ENCODE assay signal across 1 cellular context in the genomic region with DNA sequence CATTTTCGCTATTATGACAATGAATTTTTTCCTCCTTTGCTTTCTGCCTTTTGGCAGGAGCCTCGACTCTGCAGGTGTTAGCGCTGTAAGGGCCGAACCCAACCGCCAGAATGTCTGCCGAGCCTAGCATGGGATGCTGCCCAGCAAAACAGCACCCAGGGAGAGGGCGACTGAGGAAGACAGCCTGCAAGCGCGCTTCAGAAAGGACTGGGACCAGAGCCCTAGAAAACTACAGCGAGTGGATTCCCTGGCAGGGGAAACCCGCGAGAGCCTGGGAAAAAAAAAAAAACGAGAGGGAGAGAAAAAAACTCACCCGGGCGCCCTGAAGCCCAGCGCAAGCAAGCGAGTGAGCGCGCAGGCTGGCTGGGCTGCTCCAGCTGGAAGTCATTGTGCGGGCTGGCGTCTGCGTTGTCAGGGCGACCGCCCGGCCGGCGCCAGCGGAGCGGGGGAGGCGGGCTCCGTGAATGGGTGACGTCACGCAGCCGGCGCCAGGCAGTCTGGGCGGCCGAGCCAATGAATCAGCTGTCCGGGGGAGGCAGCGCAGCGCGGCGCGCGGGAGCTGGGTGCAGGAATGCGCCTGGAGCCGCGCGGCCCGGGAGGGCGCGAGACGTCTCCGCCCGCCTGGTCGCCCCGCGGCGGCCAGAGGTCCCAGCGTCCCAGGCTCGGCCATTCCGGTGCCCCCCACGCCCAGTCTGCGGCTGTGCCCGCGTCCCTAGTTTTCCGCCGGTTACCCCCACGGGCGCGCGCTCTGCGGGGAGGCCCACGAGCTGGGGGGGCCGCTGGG.
A peak's percentile ranks its signal among the peaks of the same experiment; 100 is the strongest.
TF ChIP-seq lines count a peak whose summit lies in the region.

No MANE protein-coding gene starts in this region.

TF ChIP-seq in HepG2, 621 proteins besides CTCF, POLR2A, EP300 and RAD21 (continued from another document and continues in another):
- TF ChIP-seq ZFP41 (CRISPR knock-in tag; IDR thresholded peaks at IDR 0.05; ENCODE audit: borderline replicate concordance) (no peak; the same call in 1 of the 2 replicates), ZNF672 (CRISPR knock-in tag; IDR thresholded peaks at IDR 0.05) (no peak), ZNF713 (CRISPR knock-in tag; IDR thresholded peaks at IDR 0.05) (no peak), ZNF644 (CRISPR knock-in tag; IDR thresholded peaks at IDR 0.05; ENCODE audit: low read depth) (no peak; the same call in 1 of the 2 replicates), TBX2 (CRISPR knock-in tag; IDR thresholded peaks at IDR 0.05; ENCODE audit: borderline replicate concordance) (peak; percentile 86), ZSCAN25 (CRISPR knock-in tag; IDR thresholded peaks at IDR 0.05) (no peak), RFX1 (IDR thresholded peaks at IDR 0.05) (peak; percentile 100), ZNF550 (CRISPR knock-in tag; IDR thresholded peaks at IDR 0.05; ENCODE audit: borderline replicate concordance) (0 out of 2 replicates have a peak, but pooled peaks have one; percentile 48), ZNF367 (CRISPR knock-in tag; IDR thresholded peaks at IDR 0.05; ENCODE audit: borderline replicate concordance) (peak; percentile 68; the same call in 1 of the 2 replicates), KDM3A (CRISPR knock-in tag; IDR thresholded peaks at IDR 0.05; ENCODE audit: low read depth) (peak; percentile 64; the same call in 1 of the 2 replicates), ZNF724P (CRISPR knock-in tag; IDR thresholded peaks at IDR 0.05; ENCODE audit: borderline replicate concordance) (0 out of 2 replicates have a peak, but pooled peaks have one; percentile 58), GMEB1 (CRISPR knock-in tag; IDR thresholded peaks at IDR 0.05; ENCODE audit: borderline replicate concordance) (peak; percentile 66; the same call in 1 of the 2 replicates), NR2F6 (IDR thresholded peaks at IDR 0.05) (no peak), NR2F6 (CRISPR knock-in tag; IDR thresholded peaks at IDR 0.05) (no peak), ZNF616 (CRISPR knock-in tag; IDR thresholded peaks at IDR 0.05; ENCODE audit: low read depth) (peak; percentile 67; the same call in 1 of the 2 replicates), ZNF572 (CRISPR knock-in tag; IDR thresholded peaks at IDR 0.05) (no peak; the same call in 1 of the 2 replicates), MAF1 (CRISPR knock-in tag; IDR thresholded peaks at IDR 0.05; ENCODE audit: borderline replicate concordance) (peak; percentile 80; the same call in 1 of the 2 replicates), ZNF646 (CRISPR knock-in tag; IDR thresholded peaks at IDR 0.05) (no peak), ZNF772 (CRISPR knock-in tag; IDR thresholded peaks at IDR 0.05) (peak; percentile 88; the same call in 1 of the 2 replicates), ZFY (CRISPR knock-in tag; IDR thresholded peaks at IDR 0.05) (peak; percentile 85), ZNF709 (CRISPR knock-in tag; IDR thresholded peaks at IDR 0.05) (peak; percentile 94; the same call in 1 of the 2 replicates), ATM (IDR thresholded peaks at IDR 0.05; ENCODE audit: borderline replicate concordance) (no peak), ZNF160 (CRISPR knock-in tag; IDR thresholded peaks at IDR 0.05) (peak; percentile 73), MIXL1 (CRISPR knock-in tag; IDR thresholded peaks at IDR 0.05) (peak; percentile 47; the same call in 1 of the 2 replicates), MED8 (CRISPR knock-in tag; IDR thresholded peaks at IDR 0.05; ENCODE audit: insufficient replicate concordance) (no peak), ZNF207 (IDR thresholded peaks at IDR 0.05; ENCODE audit: borderline replicate concordance) (no peak), SRY (CRISPR knock-in tag; IDR thresholded peaks at IDR 0.05) (peak; percentile 88; the same call in 1 of the 2 replicates), CREM (IDR thresholded peaks at IDR 0.05) (peak; percentile 61; the same call in 1 of the 2 replicates), CREM (CRISPR knock-in tag; IDR thresholded peaks at IDR 0.05) (no peak), RFXANK (CRISPR knock-in tag; IDR thresholded peaks at IDR 0.05) (no peak), ZNF567 (CRISPR knock-in tag; IDR thresholded peaks at IDR 0.05; ENCODE audit: borderline replicate concordance) (no peak), KAT8 (CRISPR knock-in tag; IDR thresholded peaks at IDR 0.05) (peak; percentile 40; the same call in 1 of the 2 replicates), SYNCRIP (IDR thresholded peaks at IDR 0.05; ENCODE audit: insufficient read depth, low read depth, low read length) (no peak), TEAD2 (CRISPR knock-in tag; IDR thresholded peaks at IDR 0.05) (no peak), ZNF563 (CRISPR knock-in tag; IDR thresholded peaks at IDR 0.05) (peak; percentile 99), ZNF33A (CRISPR knock-in tag; IDR thresholded peaks at IDR 0.05; ENCODE audit: borderline replicate concordance) (peak; percentile 74; the same call in 1 of the 2 replicates), SIX1 (CRISPR knock-in tag; IDR thresholded peaks at IDR 0.05; ENCODE audit: borderline replicate concordance) (no peak), ZNF75D (CRISPR knock-in tag; IDR thresholded peaks at IDR 0.05; ENCODE audit: borderline replicate concordance) (no peak), FOXJ3 (CRISPR knock-in tag; IDR thresholded peaks at IDR 0.05; ENCODE audit: borderline replicate concordance) (peak; percentile 46; the same call in 1 of the 2 replicates), EED (CRISPR knock-in tag; IDR thresholded peaks at IDR 0.05) (no peak; the same call in 1 of the 2 replicates), PHF8 (CRISPR knock-in tag; IDR thresholded peaks at IDR 0.05) (peak; percentile 55), ZNF17 (CRISPR knock-in tag; IDR thresholded peaks at IDR 0.05) (no peak), NPAS2 (CRISPR knock-in tag; IDR thresholded peaks at IDR 0.05; ENCODE audit: borderline replicate concordance) (no peak), ZNF781 (CRISPR knock-in tag; IDR thresholded peaks at IDR 0.05; ENCODE audit: borderline replicate concordance, not compliant biosample characterization) (no peak), PREB (CRISPR knock-in tag; IDR thresholded peaks at IDR 0.05) (no peak), NCOA1 (CRISPR knock-in tag; IDR thresholded peaks at IDR 0.05) (no peak), ZSCAN29 (CRISPR knock-in tag; conservative IDR thresholded peaks at IDR 0.05) (no peak)
- TF ChIP-seq, protein P1, sequence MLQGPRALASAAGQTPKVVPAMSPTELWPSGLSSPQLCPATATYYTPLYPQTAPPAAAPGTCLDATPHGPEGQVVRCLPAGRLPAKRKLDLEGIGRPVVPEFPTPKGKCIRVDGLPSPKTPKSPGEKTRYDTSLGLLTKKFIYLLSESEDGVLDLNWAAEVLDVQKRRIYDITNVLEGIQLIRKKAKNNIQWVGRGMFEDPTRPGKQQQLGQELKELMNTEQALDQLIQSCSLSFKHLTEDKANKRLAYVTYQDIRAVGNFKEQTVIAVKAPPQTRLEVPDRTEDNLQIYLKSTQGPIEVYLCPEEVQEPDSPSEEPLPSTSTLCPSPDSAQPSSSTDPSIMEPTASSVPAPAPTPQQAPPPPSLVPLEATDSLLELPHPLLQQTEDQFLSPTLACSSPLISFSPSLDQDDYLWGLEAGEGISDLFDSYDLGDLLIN (CRISPR knock-in tag; IDR thresholded peaks at IDR 0.05; ENCODE audit: borderline replicate concordance), result peak; percentile 94; the same call in 1 of the 2 replicates
- TF ChIP-seq, protein P2, sequence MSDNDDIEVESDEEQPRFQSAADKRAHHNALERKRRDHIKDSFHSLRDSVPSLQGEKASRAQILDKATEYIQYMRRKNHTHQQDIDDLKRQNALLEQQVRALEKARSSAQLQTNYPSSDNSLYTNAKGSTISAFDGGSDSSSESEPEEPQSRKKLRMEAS (IDR thresholded peaks at IDR 0.05), result peak; percentile 90
- TF ChIP-seq, protein P3, sequence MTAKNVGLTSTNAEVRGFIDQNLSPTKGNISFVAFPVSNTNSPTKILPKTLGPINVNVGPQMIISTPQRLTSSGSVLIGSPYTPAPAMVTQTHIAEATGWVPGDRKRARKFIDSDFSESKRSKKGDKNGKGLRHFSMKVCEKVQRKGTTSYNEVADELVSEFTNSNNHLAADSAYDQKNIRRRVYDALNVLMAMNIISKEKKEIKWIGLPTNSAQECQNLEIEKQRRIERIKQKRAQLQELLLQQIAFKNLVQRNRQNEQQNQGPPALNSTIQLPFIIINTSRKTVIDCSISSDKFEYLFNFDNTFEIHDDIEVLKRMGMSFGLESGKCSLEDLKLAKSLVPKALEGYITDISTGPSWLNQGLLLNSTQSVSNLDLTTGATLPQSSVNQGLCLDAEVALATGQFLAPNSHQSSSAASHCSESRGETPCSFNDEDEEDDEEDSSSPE (CRISPR knock-in tag; IDR thresholded peaks at IDR 0.05), result peak; percentile 95
- TF ChIP-seq, protein P4, sequence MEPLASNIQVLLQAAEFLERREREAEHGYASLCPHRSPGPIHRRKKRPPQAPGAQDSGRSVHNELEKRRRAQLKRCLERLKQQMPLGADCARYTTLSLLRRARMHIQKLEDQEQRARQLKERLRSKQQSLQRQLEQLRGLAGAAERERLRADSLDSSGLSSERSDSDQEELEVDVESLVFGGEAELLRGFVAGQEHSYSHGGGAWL (CRISPR knock-in tag; IDR thresholded peaks at IDR 0.05), result no peak; the same call in 1 of the 2 replicates
- TF ChIP-seq, protein P5, sequence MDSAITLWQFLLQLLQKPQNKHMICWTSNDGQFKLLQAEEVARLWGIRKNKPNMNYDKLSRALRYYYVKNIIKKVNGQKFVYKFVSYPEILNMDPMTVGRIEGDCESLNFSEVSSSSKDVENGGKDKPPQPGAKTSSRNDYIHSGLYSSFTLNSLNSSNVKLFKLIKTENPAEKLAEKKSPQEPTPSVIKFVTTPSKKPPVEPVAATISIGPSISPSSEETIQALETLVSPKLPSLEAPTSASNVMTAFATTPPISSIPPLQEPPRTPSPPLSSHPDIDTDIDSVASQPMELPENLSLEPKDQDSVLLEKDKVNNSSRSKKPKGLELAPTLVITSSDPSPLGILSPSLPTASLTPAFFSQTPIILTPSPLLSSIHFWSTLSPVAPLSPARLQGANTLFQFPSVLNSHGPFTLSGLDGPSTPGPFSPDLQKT (CRISPR knock-in tag; IDR thresholded peaks at IDR 0.05; ENCODE audit: borderline replicate concordance), result no peak
